In the genomic region with DNA sequence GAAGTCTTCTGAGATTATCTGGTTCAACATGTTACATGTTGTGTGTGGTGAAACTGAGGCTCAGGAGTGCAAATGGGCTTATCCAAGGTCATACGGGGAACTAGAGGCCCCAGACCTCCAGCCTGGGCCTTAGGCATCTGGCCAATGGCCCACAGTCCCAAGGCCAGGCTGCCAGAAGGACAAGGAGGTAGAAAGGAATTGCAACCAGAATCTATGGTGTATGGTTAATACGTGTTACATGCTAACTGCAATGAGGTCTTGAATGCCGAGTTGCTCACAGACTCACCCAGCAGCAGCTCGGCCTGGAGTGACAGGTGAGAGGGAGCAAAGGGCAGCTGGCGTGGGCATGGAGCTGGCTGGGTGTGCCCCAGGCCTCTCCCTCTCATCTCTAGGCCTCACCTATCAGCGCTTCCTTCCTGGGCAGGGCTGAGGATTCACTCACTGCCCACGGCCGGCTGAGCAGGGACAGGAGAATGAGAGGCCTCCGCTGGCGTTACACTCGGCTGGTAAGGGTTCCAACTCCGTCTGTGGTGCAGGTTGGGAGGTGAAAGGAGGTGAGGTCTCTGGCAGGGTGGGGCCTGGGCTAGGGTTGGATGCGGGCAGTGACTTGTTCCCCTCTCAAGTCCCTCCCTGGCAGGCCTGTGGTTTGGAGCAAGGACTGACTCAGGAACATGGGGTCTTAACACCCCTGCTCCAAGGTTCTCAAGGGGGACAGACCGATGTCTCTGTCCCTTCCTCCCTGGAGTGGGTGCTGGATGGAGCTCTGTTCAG, we compare ENCODE assay signal across 13 cellular contexts. TPM values are rescaled to one million over a fixed set of nuclear protein-coding genes. Genes with fewer than 3 reads are reported as not detected.
DNase-seq lines count a peak whose midpoint lies in the region; ATAC-seq and TF ChIP-seq lines count a peak whose summit lies in the region.
"Had no signal": no experiment of that assay in that cellular context is flagged by ENCODE, and none has a peak within 500 bp of the region (broad histone marks: within the 10 kb centered on the region; RNA-seq: fewer than 3 reads in every experiment).

A gene (plus strand): TSS at position 437 of the 771 bp plus-strand sequence. CDS start 37 bp downstream, at position 474.

- peak; percentile 22 for ATAC-seq in foreskin keratinocyte
- ATAC-seq: T-cell had no signal

- H3K9me3 ChIP-seq in osteoblast (ENCODE audit: low read depth, low read length) = no peaks in the 10 kb centered on the region
- H3K9me3 ChIP-seq in testis = no peaks in the 10 kb centered on the region

- H3K27me3 ChIP-seq in foreskin keratinocyte (no peaks in the 10 kb centered on the region), osteoblast (ENCODE audit: insufficient read depth, low read length) (no peaks in the 10 kb centered on the region), testis (no peaks in the 10 kb centered on the region)

- peak; percentile 94 for DNase-seq in Caki2 (ENCODE audit: low read depth)
- DNase-seq in NCI-H510A treated with DMSO at 0.1 percent for 48 hours (lab: John Stamatoyannopoulos, UW) = peak; percentile 79
- no peak for DNase-seq in foreskin keratinocyte
- peak; percentile 36 for DNase-seq in osteoblast (ENCODE audit: insufficient read length, low spot score, missing footprints)
- DNase-seq in testis = no peak
- DNase-seq in activated naive CD8-positive, alpha-beta T cell treated with anti-CD3 and anti-CD28 coated beads for 36 hours = no peak
- DNase-seq in NCI-H748 (lab: John Stamatoyannopoulos, UW; ENCODE audit: unreplicated experiment) = no peak
- no peak for DNase-seq in activated naive CD4-positive, alpha-beta T cell (lab: John Stamatoyannopoulos, UW)
- DNase-seq: activated CD4-positive, alpha-beta memory T cell treated with anti-CD3 and anti-CD28 coated beads for 36 hours; cortex of kidney; NCI-H1105 treated with DMSO at 0.1 percent for 48 hours; NCI-H345; T-cell had no signal

- H3K36me3 Mint-ChIP-seq in activated naive CD8-positive, alpha-beta T cell treated with anti-CD3 and anti-CD28 coated beads for 36 hours = no peaks in the 10 kb centered on the region
- H3K36me3 Mint-ChIP-seq: activated CD4-positive, alpha-beta memory T cell treated with anti-CD3 and anti-CD28 coated beads for 36 hours had no signal

- no peak for TF ChIP-seq POLR2A in testis (IDR thresholded peaks at IDR 0.05)

- intact Hi-C loops in testis (cut with DNase I; ENCODE audit: low total_unique reads) = no loop called here

- H4K20me1 ChIP-seq in osteoblast (ENCODE audit: insufficient read depth, low read length) = no peaks in the 10 kb centered on the region

- 71 to 86% methylated on average over 11 to 14 of the region's 14 CpGs for WGBS in testis, 2 donors

- in situ Hi-C loops in Caki2 (cut with HindIII; ENCODE audit: low pct_unique_long_range_greater_than_20kb, low sequenced_read_pairs) = no loop called here

- no peak within 1 kb of the TSS for H3K27ac ChIP-seq in foreskin keratinocyte
- no peak within 1 kb of the TSS for H3K27ac ChIP-seq in osteoblast (ENCODE audit: low read depth, low read length)
- H3K27ac ChIP-seq in testis = no peak within 1 kb of the TSS

- no peaks in the 10 kb centered on the region for H3K9me3 Mint-ChIP-seq in activated naive CD8-positive, alpha-beta T cell treated with anti-CD3 and anti-CD28 coated beads for 36 hours
- H3K9me3 Mint-ChIP-seq: activated CD4-positive, alpha-beta memory T cell treated with anti-CD3 and anti-CD28 coated beads for 36 hours; T-cell had no signal

- no peak within 1 kb of the TSS for H3K27ac Mint-ChIP-seq in activated naive CD8-positive, alpha-beta T cell treated with anti-CD3 and anti-CD28 coated beads for 36 hours
- H3K27ac Mint-ChIP-seq: activated CD4-positive, alpha-beta memory T cell treated with anti-CD3 and anti-CD28 coated beads for 36 hours; T-cell had no signal

- no peak within 1 kb of the TSS for H3K4me3 ChIP-seq in osteoblast (ENCODE audit: insufficient read depth, low read length)
- no peak within 1 kb of the TSS for H3K4me3 ChIP-seq in testis

- TF ChIP-seq CTCF in foreskin keratinocyte (conservative IDR thresholded peaks at IDR 0.05) (no peak), osteoblast (IDR thresholded peaks at IDR 0.05; ENCODE audit: extremely low read depth, low read depth, low read length) (no peak), testis (IDR thresholded peaks at IDR 0.05) (no peak)

- H3K79me2 ChIP-seq in osteoblast (ENCODE audit: insufficient read depth, low read length) = no peaks in the 10 kb centered on the region

- no peak within 1 kb of the TSS for H3K4me3 Mint-ChIP-seq in activated naive CD8-positive, alpha-beta T cell treated with anti-CD3 and anti-CD28 coated beads for 36 hours
- H3K4me3 Mint-ChIP-seq: activated CD4-positive, alpha-beta memory T cell treated with anti-CD3 and anti-CD28 coated beads for 36 hours; T-cell had no signal

- H3K4me1 Mint-ChIP-seq in activated naive CD8-positive, alpha-beta T cell treated with anti-CD3 and anti-CD28 coated beads for 36 hours = no peaks in the 10 kb centered on the region
- H3K4me1 Mint-ChIP-seq: T-cell had no signal

- H3K4me2 ChIP-seq in osteoblast (ENCODE audit: insufficient read depth, low read length) = no peak within 1 kb of the TSS

- H3K27me3 Mint-ChIP-seq in activated naive CD8-positive, alpha-beta T cell treated with anti-CD3 and anti-CD28 coated beads for 36 hours = no peaks in the 10 kb centered on the region
- H3K27me3 Mint-ChIP-seq: activated CD4-positive, alpha-beta memory T cell treated with anti-CD3 and anti-CD28 coated beads for 36 hours; T-cell had no signal

- H3K36me3 ChIP-seq in osteoblast (ENCODE audit: insufficient read depth, low read length) (no peaks in the 10 kb centered on the region), testis (ENCODE audit: low read depth, missing control alignments) (no peaks in the 10 kb centered on the region)

- H2AFZ ChIP-seq in osteoblast (ENCODE audit: low read length) = no peak within 1 kb of the TSS

- no peaks in the 10 kb centered on the region for H3K4me1 ChIP-seq in foreskin keratinocyte
- no peaks in the 10 kb centered on the region for H3K4me1 ChIP-seq in osteoblast (ENCODE audit: insufficient read depth, low read length)
- no peaks in the 10 kb centered on the region for H3K4me1 ChIP-seq in testis

RNA-seq across cellular contexts. Expression of the gene that starts here (rescaled TPM):
- total RNA-seq in Caki2 (2014; rRNA removed; shearing (Covaris generic); ENCODE audit: low replicate concordance) = 13.6 and 23.6 TPM in 2 replicates
- total RNA-seq in foreskin keratinocyte (0.10 TPM in 1 of 2 replicates, not detected in the other), osteoblast (not detected in 2 replicates), testis (1 to 10 TPM; 2.8 to 3.4 TPM)
- polyA plus RNA-seq in foreskin keratinocyte (0.09 TPM in 1 of 2 replicates, not detected in the other), testis (ENCODE audit: insufficient read depth, low read depth, low replicate concordance) (2.9 TPM)
- not detected for total RNA-seq in activated naive CD8-positive, alpha-beta T cell treated with anti-CD3 and anti-CD28 coated beads for 36 hours
- total RNA-seq: activated CD4-positive, alpha-beta memory T cell treated with anti-CD3 and anti-CD28 coated beads for 36 hours had no signal

Comparison
In these comparisons a context has a peak if more than half of its experiments do, and no peak if none do; other contexts are left out.
1. Peak in ATAC-seq in foreskin keratinocyte; RNA of the gene not detected or under 1 TPM.
2. Peak in DNase-seq in osteoblast; RNA of the gene not detected or under 1 TPM.
3. DNase-seq: peak in Caki2 (single experiment) and NCI-H510A treated with DMSO at 0.1 percent for 48 hours (single experiment); none in foreskin keratinocyte (0 of 2), testis (single experiment), activated naive CD8-positive, alpha-beta T cell treated with anti-CD3 and anti-CD28 coated beads for 36 hours (single experiment), NCI-H748 (single experiment) and activated naive CD4-positive, alpha-beta T cell (0 of 4).